ENCODE assay signal across 21 cellular contexts in genomic region chr5:72300590-72301339, GRCh38. TPM values are rescaled to one million over a fixed set of nuclear protein-coding genes. Genes with fewer than 3 reads are reported as not detected.
DNase-seq lines count a peak whose midpoint lies in the region; ATAC-seq, FAIRE-seq and TF ChIP-seq lines count a peak whose summit lies in the region.
"Had no signal": no experiment of that assay in that cellular context is flagged by ENCODE, and none has a peak within 500 bp of the region (broad histone marks: within the 10 kb centered on the region; RNA-seq: fewer than 3 reads in every experiment).

No MANE protein-coding gene starts in this region.

- POLR2A ChIA-PET in A673 (lab: Charles Lee; ENCODE audit: low non-redundant PET) (no interaction called here), GM12878 (lab: Charles Lee) (interaction anchor here (0.6 to 2.0 kb wide), 5 partner anchors 19 to 67 kb away, joined by 3 to 5 read pairs (median 4); partner anchors contain the start of genes MRPS27 and PTCD2)

- BruUV-seq in A673 (replicated peaks; lab: Mats Ljungman, UMichigan) = no TSS peak
- no TSS peak for BruUV-seq in GM12878 (replicated peaks; lab: Mats Ljungman, UMichigan)

- SMC1A ChIA-PET in GM12878 (lab: Charles Lee; ENCODE audit: uncharacterized antibody, unreplicated experiment) = interaction anchor here (2.0 to 2.4 kb wide), 2 partner anchors 8 to 67 kb away, joined by 7 to 9 read pairs; no protein-coding TSS in a partner anchor

- TF ChIP-seq CTCF in A673 (conservative IDR thresholded peaks at IDR 0.05; ENCODE audit: low read depth, low read length) = no peak
- TF ChIP-seq CTCF in GM12878 (IDR thresholded peaks at IDR 0.05 in 2 of 3, conservative IDR thresholded peaks at IDR 0.05 in 1 of 3; ENCODE audit: control insufficient read depth in 2 of 3, extremely low read depth in 1 of 3, insufficient read depth in 1 of 3, low read depth in 3 of 3, low read length in 3 of 3) = no peak
- TF ChIP-seq CTCF in glutamatergic neuron (IDR thresholded peaks at IDR 0.05; ENCODE audit: partially characterized antibody, unreplicated experiment) = peak; percentile 35

- no peak for FAIRE-seq in GM12878 (lab: Jason Lieb, UNC)
- FAIRE-seq: small intestine had no signal

- H3K4me2 ChIP-seq in Karpas-422 (ENCODE audit: low read depth, low read length, poor library complexity, severe bottlenecking) (peak overlapping the region; percentile 61), GM12878 (ENCODE audit: control insufficient read depth, insufficient read depth) (peak overlapping the region; percentile 64)

- in situ Hi-C loops in GM12878 (cut with MboI) = no loop called here

- WGBS in GM12878 (ENCODE audit: insufficient coverage, insufficient replicate concordance, low lambda C conversion rate, missing lambda C conversion rate) = 94% methylated on average over 1 of the region's 1 CpG

- H3K9ac ChIP-seq in Karpas-422 (ENCODE audit: low read length) = peak overlapping the region; percentile 59
- peak overlapping the region; percentile 8; the same call in 1 of the 2 replicates for H3K9ac ChIP-seq in GM12878 (ENCODE audit: control insufficient read depth, insufficient read depth, low read length)

- H3K36me3 ChIP-seq in A673 (ENCODE audit: insufficient read depth, low read length, poor library complexity, severe bottlenecking) = peaks cover 9% of the 10 kb centered on the region
- H3K36me3 ChIP-seq in Karpas-422 (ENCODE audit: insufficient read depth, low read length) = peaks cover 12% of the 10 kb centered on the region; the same call in 1 of the 2 replicates
- no peaks in the 10 kb centered on the region for H3K36me3 ChIP-seq in GM12878 (ENCODE audit: control insufficient read depth in 2 of 2, insufficient read depth in 2 of 2, low read length in 1 of 2)
- H3K36me3 ChIP-seq: breast epithelium, vagina had no signal

- RAD21 ChIA-PET in GM12878 (lab: Charles Lee; ENCODE audit: unreplicated experiment) = interaction anchor here (1.0 to 2.1 kb wide), 2 partner anchors 19 to 67 kb away, joined by 3 to 6 read pairs; partner anchors contain the start of genes MRPS27 and PTCD2

- H3K9me3 ChIP-seq in A673 (ENCODE audit: low read depth, low read length, poor library complexity, severe bottlenecking) (no peaks in the 10 kb centered on the region), Karpas-422 (ENCODE audit: low read length) (no peaks in the 10 kb centered on the region), GM12878 (replicated peaks; ENCODE audit: control insufficient read depth, insufficient read depth, low read length) (no peaks in the 10 kb centered on the region)
- H3K9me3 ChIP-seq: breast epithelium, psoas muscle, SJSA1, vagina had no signal

- ATAC-seq in GM12878 = no peak
- no peak for ATAC-seq in GM18909 (IDR thresholded peaks at IDR 0.05; ENCODE audit: poor library complexity, unreplicated experiment)
- no peak for ATAC-seq in Right ventricle myocardium superior (ENCODE audit: poor library complexity)
- no peak for ATAC-seq in GM19452 (IDR thresholded peaks at IDR 0.05; ENCODE audit: unreplicated experiment)
- ATAC-seq: left colon, PC-3 had no signal

- no peak for TF ChIP-seq RAD21 in GM12878 (IDR thresholded peaks at IDR 0.05; ENCODE audit: insufficient read depth, low read depth, low read length)

- no peaks in the 10 kb centered on the region for H3K27me3 Mint-ChIP-seq in glutamatergic neuron (ENCODE audit: unreplicated experiment)
- H3K27me3 Mint-ChIP-seq: activated naive CD8-positive, alpha-beta T cell treated with anti-CD3 and anti-CD28 coated beads, Interleukin-2, amount 10 ng/mL, durations not matched to agents 7 days and 5 days had no signal

- H3K27ac Mint-ChIP-seq in glutamatergic neuron (ENCODE audit: unreplicated experiment) = peak overlapping the region; percentile 86
- H3K27ac Mint-ChIP-seq: activated naive CD8-positive, alpha-beta T cell treated with anti-CD3 and anti-CD28 coated beads, Interleukin-2, amount 10 ng/mL, durations not matched to agents 7 days and 5 days had no signal

- H3K27me3 ChIP-seq in A673 (replicated peaks; ENCODE audit: insufficient read depth, low read depth, low read length, poor library complexity) = no peaks in the 10 kb centered on the region
- H3K27me3 ChIP-seq in Karpas-422 (ENCODE audit: low read length) = no peaks in the 10 kb centered on the region
- H3K27me3 ChIP-seq in GM12878 (replicated peaks in 1 of 2; ENCODE audit: control insufficient read depth in 2 of 2, insufficient read depth in 2 of 2, low read length in 1 of 2) = no peaks in the 10 kb centered on the region
- H3K27me3 ChIP-seq: breast epithelium, SJSA1, vagina had no signal

- H3K27ac ChIP-seq in A673 (ENCODE audit: low read depth, low read length, poor library complexity, severe bottlenecking) (peak overlapping the region; percentile 5), Karpas-422 (ENCODE audit: low read length) (peak overlapping the region; percentile 93), GM12878 (ENCODE audit: control insufficient read depth, insufficient read depth) (peak overlapping the region; percentile 62)
- H3K27ac ChIP-seq: breast epithelium, epithelial cell of prostate, psoas muscle, SJSA1, vagina had no signal

- H3K79me2 ChIP-seq in Karpas-422 (ENCODE audit: low read length) = peaks cover 91% of the 10 kb centered on the region
- H3K79me2 ChIP-seq in GM12878 (ENCODE audit: control insufficient read depth, insufficient read depth, low read length) = peaks cover 79% of the 10 kb centered on the region

- H2AFZ ChIP-seq in Karpas-422 (ENCODE audit: low read length) (no peak overlapping the region), GM12878 (ENCODE audit: control insufficient read depth, low read depth, low read length) (no peak overlapping the region)

- no peaks in the 10 kb centered on the region for H3K36me3 Mint-ChIP-seq in glutamatergic neuron (ENCODE audit: unreplicated experiment)

- H3K9me3 Mint-ChIP-seq in glutamatergic neuron (ENCODE audit: unreplicated experiment) = peaks cover 6% of the 10 kb centered on the region
- H3K9me3 Mint-ChIP-seq: activated naive CD8-positive, alpha-beta T cell treated with anti-CD3 and anti-CD28 coated beads, Interleukin-2, amount 10 ng/mL, durations not matched to agents 7 days and 5 days had no signal

- intact Hi-C loops in A673 (cut with micrococcal nuclease; ENCODE audit: unreplicated experiment) = no loop called here
- intact Hi-C loops in GM12878 (cut with micrococcal nuclease; ENCODE audit: unreplicated experiment) = loop anchor here (5.0 kb wide), 1 partner anchor 172 kb away; no protein-coding TSS in a partner anchor
- intact Hi-C loops in Right ventricle myocardium superior (cut with DNase I) = no loop called here

- peaks cover 55% of the 10 kb centered on the region for H3K4me1 Mint-ChIP-seq in glutamatergic neuron (ENCODE audit: low read depth, unreplicated experiment)

- H3K4me1 ChIP-seq in A673 (ENCODE audit: insufficient read depth, low read length, poor library complexity, severe bottlenecking) = peaks cover 23% of the 10 kb centered on the region
- peaks cover 99% of the 10 kb centered on the region for H3K4me1 ChIP-seq in Karpas-422 (ENCODE audit: low read length)
- peaks cover 54% of the 10 kb centered on the region for H3K4me1 ChIP-seq in GM12878 (ENCODE audit: control insufficient read depth, insufficient read depth, low read length)
- H3K4me1 ChIP-seq: breast epithelium, psoas muscle had no signal

- TF ChIP-seq POLR2A in GM12878 (IDR thresholded peaks at IDR 0.05; ENCODE audit: low read depth, low read length) = no peak

- no peaks in the 10 kb centered on the region for H4K20me1 ChIP-seq in Karpas-422 (ENCODE audit: insufficient read depth, low read depth, low read length)
- no peaks in the 10 kb centered on the region for H4K20me1 ChIP-seq in GM12878 (ENCODE audit: control insufficient read depth, insufficient read depth)

- DNase-seq in A673 (ENCODE audit: low spot score) (no peak), Karpas-422 (no peak), GM12878 (ENCODE audit: low read depth, low spot score) (no peak), glutamatergic neuron (no peak), SHP77 treated with DMSO at 0.1 percent for 48 hours (lab: John Stamatoyannopoulos, UW) (no peak), Right ventricle myocardium superior (no peak)
- DNase-seq: activated naive CD8-positive, alpha-beta T cell treated with anti-CD3 and anti-CD28 coated beads, Interleukin-2, amount 10 ng/mL, durations not matched to agents 7 days and 5 days; GDM1; left colon; NCI-H1417 treated with DMSO at 0.1 percent for 48 hours; PC-3; psoas muscle; stimulated activated CD4-positive, alpha-beta T cell treated with anti-CD3 and anti-CD28 coated beads, Interleukin-4, amount 100 ng/mL, for 24 hours; T-helper 2 cell had no signal

- H3K9me2 ChIP-seq in Karpas-422 (replicated peaks; ENCODE audit: insufficient read depth, low read length) = no peaks in the 10 kb centered on the region

- no peak for TF ChIP-seq EP300 in GM12878 (IDR thresholded peaks at IDR 0.05; ENCODE audit: borderline replicate concordance in 1 of 2, control insufficient read depth in 1 of 2, low read depth in 2 of 2, low read length in 2 of 2)

- H3K4me3 ChIP-seq in A673 (ENCODE audit: low read depth, low read length, poor library complexity, severe bottlenecking) (no peak overlapping the region), Karpas-422 (ENCODE audit: low read length) (peak overlapping the region; percentile 42), GM12878 (no peak overlapping the region)
- H3K4me3 ChIP-seq: breast epithelium, psoas muscle, SJSA1, vagina had no signal

- CTCF ChIA-PET in A673 (lab: Charles Lee) = no interaction called here
- CTCF ChIA-PET in GM12878 (lab: Yijun Ruan, JAX) = interaction anchor here (1.4 kb wide), 1 partner anchor 162 kb away, joined by 3 read pairs; no protein-coding TSS in a partner anchor

- H3K4me3 Mint-ChIP-seq in glutamatergic neuron (ENCODE audit: unreplicated experiment) = no peak overlapping the region
- H3K4me3 Mint-ChIP-seq: activated naive CD8-positive, alpha-beta T cell treated with anti-CD3 and anti-CD28 coated beads, Interleukin-2, amount 10 ng/mL, durations not matched to agents 7 days and 5 days had no signal

RNA-seq across cellular contexts. Expression of gene MRPS27, which starts 19.3 kb away (rescaled TPM):
- total RNA-seq in A673 (2021) (83.2 and 88.6 TPM in 2 replicates), GM12878 (2014; rRNA removed) (113 and 117 TPM in 2 replicates), GM12878 (2014; rRNA removed; fragmentation: Illumina TruSeq; extraction: Trizol) (114 and 119 TPM in 2 replicates), GM12878 (2021) (95.3 and 96.1 TPM in 2 replicates), glutamatergic neuron (ENCODE audit: unreplicated experiment) (30.1 TPM), Right ventricle myocardium superior (69.3 TPM)
- 87.4 and 120 TPM in 2 replicates for total RNA-seq in Karpas-422 (2014; rRNA removed; shearing (Covaris generic); ENCODE audit: low replicate concordance)
- 151 and 157 TPM in 2 replicates for total RNA-seq in GM12878 (2013; cell fraction: nucleolus; rRNA removed)
- 40.3 TPM for polyA plus RNA-seq in GM12878 (2011; ENCODE audit: low read depth)
- polyA plus RNA-seq in GM12878 (2011; rRNA removed) (128 and 139 TPM in 2 replicates), GM12878 (2014; fragmentation: Illumina TruSeq; extraction: Trizol) (125 and 140 TPM in 2 replicates), GM12878 (2014; fragmentation: Nextera tagmentation; extraction: Ambion mirVana) (10 to 100 TPM; 61.0 to 88.9 TPM), GM12878 (2014; rRNA removed) (84.7 and 89.9 TPM in 2 replicates), GM12878 (2016; fragmentation: Nextera tagmentation; extraction: Ambion mirVana) (10 to 100 TPM; 77.1 to 80.0 TPM)
- 92.2 and 96.2 TPM in 2 replicates for polyA plus RNA-seq in GM12878 (2011; cell fraction: cytosol; rRNA removed)
- 68.8 and 72.8 TPM in 2 replicates for polyA plus RNA-seq in GM12878 (2011; cell fraction: nucleus; rRNA removed)
- polyA plus RNA-seq in GM12878 (2012) = 46.0 and 55.8 TPM in 2 replicates
- 98.5 and 103 TPM in 2 replicates for polyA minus RNA-seq in GM12878 (2011; rRNA and poly(A)+ RNA removed)
- 41.7 and 54.2 TPM in 2 replicates for polyA minus RNA-seq in GM12878 (2011; cell fraction: cytosol; rRNA and poly(A)+ RNA removed)
- polyA minus RNA-seq in GM12878 (2011; cell fraction: nucleus; rRNA and poly(A)+ RNA removed) = 55.2 and 96.8 TPM in 2 replicates

RNA-seq across cellular contexts. Expression of gene PTCD2, which starts 19.4 kb away (rescaled TPM):
- total RNA-seq in A673 (2021) (12.7 and 17.3 TPM in 2 replicates), GM12878 (2014; rRNA removed) (10.5 and 13.1 TPM in 2 replicates), GM12878 (2014; rRNA removed; fragmentation: Illumina TruSeq; extraction: Trizol) (8.7 and 9.9 TPM in 2 replicates), GM12878 (2021) (13.6 and 14.7 TPM in 2 replicates), glutamatergic neuron (ENCODE audit: unreplicated experiment) (6.7 TPM), Right ventricle myocardium superior (18.6 TPM)
- total RNA-seq in Karpas-422 (2014; rRNA removed; shearing (Covaris generic); ENCODE audit: low replicate concordance) = 9.2 and 24.9 TPM in 2 replicates
- total RNA-seq in GM12878 (2013; cell fraction: nucleolus; rRNA removed) = 37.6 and 44.3 TPM in 2 replicates
- polyA plus RNA-seq in GM12878 (2011; ENCODE audit: low read depth) = 4.2 TPM
- polyA plus RNA-seq in GM12878 (2011; rRNA removed) (14.8 and 17.9 TPM in 2 replicates), GM12878 (2014; fragmentation: Illumina TruSeq; extraction: Trizol) (12.0 and 12.4 TPM in 2 replicates), GM12878 (2014; fragmentation: Nextera tagmentation; extraction: Ambion mirVana) (10 to 100 TPM in 1 of 2 experiments, 1 to 10 TPM in 1; 9.1 to 11.0 TPM), GM12878 (2014; rRNA removed) (10.2 and 12.8 TPM in 2 replicates), GM12878 (2016; fragmentation: Nextera tagmentation; extraction: Ambion mirVana) (10 to 100 TPM; 11.8 to 15.0 TPM)
- polyA plus RNA-seq in GM12878 (2011; cell fraction: cytosol; rRNA removed) = 8.3 and 9.0 TPM in 2 replicates
- 21.8 and 22.2 TPM in 2 replicates for polyA plus RNA-seq in GM12878 (2011; cell fraction: nucleus; rRNA removed)
- polyA plus RNA-seq in GM12878 (2012) = 4.1 and 6.9 TPM in 2 replicates
- polyA minus RNA-seq in GM12878 (2011; rRNA and poly(A)+ RNA removed) = 12.6 and 14.7 TPM in 2 replicates
- polyA minus RNA-seq in GM12878 (2011; cell fraction: cytosol; rRNA and poly(A)+ RNA removed) = 3.7 and 3.9 TPM in 2 replicates
- polyA minus RNA-seq in GM12878 (2011; cell fraction: nucleus; rRNA and poly(A)+ RNA removed) = 10.6 and 17.6 TPM in 2 replicates

Comparison
In these comparisons a context has a peak if more than half of its experiments do, and no peak if none do; other contexts are left out.
1. H3K27ac ChIP-seq: peak in every context shown above with its lines; median percentile 93 in Karpas-422; 62 in GM12878; 5 in A673.